Comparison of ENCODE assay signal across 1 cellular context in genomic region chr6:51562198-51562597, GRCh38.
TF ChIP-seq lines count a peak whose summit lies in the region.

No MANE protein-coding gene starts in this region.

TF ChIP-seq in GM23338, 12 proteins besides CTCF, POLR2A, EP300 and RAD21 (continued from another document):
- TF ChIP-seq JUNB (IDR thresholded peaks at IDR 0.05; ENCODE audit: unreplicated experiment) (no peak), STAT1 (IDR thresholded peaks at IDR 0.05; ENCODE audit: unreplicated experiment) (no peak)
